In genomic region chr20:23048283-23049200, GRCh38 we compare ENCODE assay signal across 8 cellular contexts.
A peak's percentile ranks its signal among the peaks of the same experiment; 100 is the strongest.
DNase-seq lines count a peak whose midpoint lies in the region; ATAC-seq and TF ChIP-seq lines count a peak whose summit lies in the region.

No MANE protein-coding gene starts in this region.

- no peaks in the 10 kb centered on the region for H3K36me3 ChIP-seq in brain microvascular endothelial cell (replicated peaks)

- DNase-seq in GM10266 (ENCODE audit: extremely low spot score) = no peak
- DNase-seq in NCI-H2196 (lab: John Stamatoyannopoulos, UW; ENCODE audit: unreplicated experiment) = peak; percentile 52
- DNase-seq in brain microvascular endothelial cell = no peak
- DNase-seq in iris pigment epithelial cell (ENCODE audit: low read depth) = peak; percentile 28
- DNase-seq in stimulated activated CD8-positive, alpha-beta memory T cell treated with anti-CD3 and anti-CD28 coated beads, Interleukin-4, amount 100 ng/mL, for 48 hours = peak; percentile 45
- no peak for DNase-seq in epidermal melanocyte (ENCODE audit: insufficient read length, low spot score)
- no peak for DNase-seq in GM20000 (ENCODE audit: low spot score)

- ATAC-seq in HG03442 (IDR thresholded peaks at IDR 0.05; ENCODE audit: unreplicated experiment) = no peak

- no peak overlapping the region for H3K27ac ChIP-seq in brain microvascular endothelial cell

- in situ Hi-C loops in brain microvascular endothelial cell (cut with HindIII; ENCODE audit: low pct_ligation_motif_present, low sequenced_read_pairs) = no loop called here

- no peaks in the 10 kb centered on the region for H3K27me3 ChIP-seq in brain microvascular endothelial cell (replicated peaks)

- TF ChIP-seq CTCF in GM10266 (IDR thresholded peaks at IDR 0.05; ENCODE audit: control insufficient read depth, insufficient read depth, low read depth, missing control alignments) (peak; percentile 15), brain microvascular endothelial cell (IDR thresholded peaks at IDR 0.05; ENCODE audit: low read depth, low read length, missing control alignments) (peak; percentile 53), GM20000 (IDR thresholded peaks at IDR 0.05; ENCODE audit: extremely low read depth, missing control alignments) (no peak)

- H3K4me3 ChIP-seq in brain microvascular endothelial cell (ENCODE audit: low read depth, low read length) = peak overlapping the region; percentile 65

Comparison
In these comparisons a context has a peak if more than half of its experiments do, and no peak if none do; other contexts are left out.
1. DNase-seq: peak in NCI-H2196 (single experiment), iris pigment epithelial cell (single experiment) and stimulated activated CD8-positive, alpha-beta memory T cell treated with anti-CD3 and anti-CD28 coated beads, Interleukin-4, amount 100 ng/mL, for 48 hours (single experiment); none in GM10266 (single experiment), brain microvascular endothelial cell (single experiment), epidermal melanocyte (single experiment) and GM20000 (single experiment).